Comparison of ENCODE assay signal across 8 cellular contexts in the genomic region with DNA sequence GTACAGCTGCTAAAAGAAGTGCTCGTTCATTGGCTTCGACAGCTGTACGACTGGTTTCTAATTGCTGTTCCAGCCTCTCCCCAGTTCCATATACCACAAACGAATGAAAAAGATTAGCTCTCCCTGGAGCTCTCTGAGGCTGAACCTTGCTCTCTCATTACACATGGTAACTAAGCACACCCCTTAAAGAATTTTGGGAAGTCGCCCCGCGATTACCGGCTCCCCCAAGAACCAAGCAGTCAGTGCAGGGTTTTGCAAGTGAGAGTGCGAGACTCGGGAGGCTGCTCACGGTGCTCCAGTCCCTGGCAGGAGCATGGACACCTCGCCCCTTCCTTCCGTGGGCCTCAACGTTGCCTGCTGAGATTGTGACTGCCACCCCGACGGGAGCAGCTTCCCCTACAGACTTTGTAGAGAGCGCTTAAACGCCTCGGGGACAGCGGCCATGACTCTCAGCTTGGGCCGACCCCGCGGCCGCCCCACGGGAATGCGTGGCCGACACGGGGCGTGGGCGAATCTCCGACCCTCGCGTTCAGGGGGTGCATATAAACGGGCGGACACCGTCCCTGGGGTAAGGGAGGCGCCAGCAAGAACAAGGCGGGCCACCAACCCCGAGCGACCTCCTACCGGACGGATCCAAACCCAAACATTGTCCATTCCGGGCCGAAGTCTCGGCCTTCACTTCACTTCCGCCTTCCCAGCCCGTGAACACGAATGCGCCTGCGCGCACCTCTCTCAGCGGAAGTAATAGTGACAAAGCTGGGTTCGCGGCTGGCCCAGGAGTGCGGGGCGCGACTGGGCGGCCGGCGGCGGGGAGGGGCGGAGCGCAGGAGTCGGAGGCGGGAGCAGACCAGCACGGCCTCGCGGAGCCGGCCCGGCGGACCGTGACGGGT. TPM values are rescaled to one million over a fixed set of nuclear protein-coding genes. Genes with fewer than 3 reads are reported as not detected.
DNase-seq lines count a peak whose midpoint lies in the region; ATAC-seq and TF ChIP-seq lines count a peak whose summit lies in the region.

A gene with protein sequence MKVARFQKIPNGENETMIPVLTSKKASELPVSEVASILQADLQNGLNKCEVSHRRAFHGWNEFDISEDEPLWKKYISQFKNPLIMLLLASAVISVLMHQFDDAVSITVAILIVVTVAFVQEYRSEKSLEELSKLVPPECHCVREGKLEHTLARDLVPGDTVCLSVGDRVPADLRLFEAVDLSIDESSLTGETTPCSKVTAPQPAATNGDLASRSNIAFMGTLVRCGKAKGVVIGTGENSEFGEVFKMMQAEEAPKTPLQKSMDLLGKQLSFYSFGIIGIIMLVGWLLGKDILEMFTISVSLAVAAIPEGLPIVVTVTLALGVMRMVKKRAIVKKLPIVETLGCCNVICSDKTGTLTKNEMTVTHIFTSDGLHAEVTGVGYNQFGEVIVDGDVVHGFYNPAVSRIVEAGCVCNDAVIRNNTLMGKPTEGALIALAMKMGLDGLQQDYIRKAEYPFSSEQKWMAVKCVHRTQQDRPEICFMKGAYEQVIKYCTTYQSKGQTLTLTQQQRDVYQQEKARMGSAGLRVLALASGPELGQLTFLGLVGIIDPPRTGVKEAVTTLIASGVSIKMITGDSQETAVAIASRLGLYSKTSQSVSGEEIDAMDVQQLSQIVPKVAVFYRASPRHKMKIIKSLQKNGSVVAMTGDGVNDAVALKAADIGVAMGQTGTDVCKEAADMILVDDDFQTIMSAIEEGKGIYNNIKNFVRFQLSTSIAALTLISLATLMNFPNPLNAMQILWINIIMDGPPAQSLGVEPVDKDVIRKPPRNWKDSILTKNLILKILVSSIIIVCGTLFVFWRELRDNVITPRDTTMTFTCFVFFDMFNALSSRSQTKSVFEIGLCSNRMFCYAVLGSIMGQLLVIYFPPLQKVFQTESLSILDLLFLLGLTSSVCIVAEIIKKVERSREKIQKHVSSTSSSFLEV (plus strand): TSS at position 845 of the 890 bp plus-strand sequence. CDS start 686 bp downstream, outside the sequence.

- no peaks in the 10 kb centered on the region for H3K9me3 ChIP-seq in liver (ENCODE audit: control insufficient read depth in 4 of 4, low read length in 3 of 4)

- no peaks in the 10 kb centered on the region for H3K27me3 ChIP-seq in liver (ENCODE audit: control insufficient read depth in 4 of 4, insufficient read depth in 4 of 4, low read length in 3 of 4)

- peak within 1 kb of the TSS; percentile 92 for H3K27ac ChIP-seq in liver (ENCODE audit: low read depth in 1 of 2, low read length in 2 of 2)

- TF ChIP-seq RAD21 in liver (IDR thresholded peaks at IDR 0.05), result no peak

- DNase-seq in CD1c-positive myeloid dendritic cell (ENCODE audit: extremely low spot score) (peak; percentile 98), NCI-H774 (lab: John Stamatoyannopoulos, UW) (peak; percentile 97), dermis microvascular lymphatic vessel endothelial cell (ENCODE audit: low read depth in 2 of 2) (peak; percentile 88 to 95)
- peak; percentile 89 to 91 for DNase-seq in activated CD4-positive, alpha-beta T cell treated with anti-CD3 and anti-CD28 coated beads, Interleukin-2, amount 50 U/mL, for 48 hours
- DNase-seq in stimulated activated CD4-positive, alpha-beta T cell treated with anti-CD3 and anti-CD28 coated beads, Interleukin-4, amount 100 ng/mL, for 24 hours, result peak; percentile 92

- peaks cover 0 to 16% (median 11%) of the 10 kb centered on the region in 4 donors for H3K4me1 ChIP-seq in liver (ENCODE audit: control insufficient read depth in 4 of 4, insufficient read depth in 4 of 4, low read length in 3 of 4)

- TF ChIP-seq CTCF in liver (IDR thresholded peaks at IDR 0.05; ENCODE audit: low read depth, low read length, missing input control), result no peak

- H3K9ac ChIP-seq in liver (ENCODE audit: low read depth in 1 of 2, low read length in 2 of 2), result peak within 1 kb of the TSS; percentile 95 to 96

- peak within 1 kb of the TSS; percentile 88 to 93 (median 89) for H3K4me3 ChIP-seq in liver (ENCODE audit: low read depth in 1 of 3, low read length in 3 of 3)

- under 1% methylated on average over 73 of the region's 73 CpGs for WGBS in liver

- ATAC-seq in GM19397 (IDR thresholded peaks at IDR 0.05; ENCODE audit: unreplicated experiment) (peak; percentile 95), HG03571 (IDR thresholded peaks at IDR 0.05; ENCODE audit: unreplicated experiment) (peak; percentile 87)

- no peaks in the 10 kb centered on the region for H3K36me3 ChIP-seq in liver (ENCODE audit: control insufficient read depth in 4 of 4, insufficient read depth in 3 of 4, low read depth in 1 of 4, low read length in 3 of 4)

TF ChIP-seq in liver, 16 proteins besides CTCF, POLR2A, EP300 and RAD21:
- TF ChIP-seq HNF4G (IDR thresholded peaks at IDR 0.05) (no peak), FOXA1 (IDR thresholded peaks at IDR 0.05) (no peak), SP1 (IDR thresholded peaks at IDR 0.05) (peak; percentile 19), RXRA (IDR thresholded peaks at IDR 0.05) (no peak), FOXA2 (IDR thresholded peaks at IDR 0.05) (no peak), NR2F2 (IDR thresholded peaks at IDR 0.05) (no peak), GABPA (IDR thresholded peaks at IDR 0.05 in 1 of 2, conservative IDR thresholded peaks at IDR 0.05 in 1 of 2) (peak; percentile 53 to 89), TAF1 (conservative IDR thresholded peaks at IDR 0.05) (peak; percentile 38), HNF4A (conservative IDR thresholded peaks at IDR 0.05) (peak in 1 of 2 donors; percentile 6), YY1 (IDR thresholded peaks at IDR 0.05) (peak; percentile 96), EGR1 (IDR thresholded peaks at IDR 0.05; ENCODE audit: low read depth in 2 of 2) (no peak), JUND (IDR thresholded peaks at IDR 0.05) (no peak)
- TF ChIP-seq, protein P1, sequence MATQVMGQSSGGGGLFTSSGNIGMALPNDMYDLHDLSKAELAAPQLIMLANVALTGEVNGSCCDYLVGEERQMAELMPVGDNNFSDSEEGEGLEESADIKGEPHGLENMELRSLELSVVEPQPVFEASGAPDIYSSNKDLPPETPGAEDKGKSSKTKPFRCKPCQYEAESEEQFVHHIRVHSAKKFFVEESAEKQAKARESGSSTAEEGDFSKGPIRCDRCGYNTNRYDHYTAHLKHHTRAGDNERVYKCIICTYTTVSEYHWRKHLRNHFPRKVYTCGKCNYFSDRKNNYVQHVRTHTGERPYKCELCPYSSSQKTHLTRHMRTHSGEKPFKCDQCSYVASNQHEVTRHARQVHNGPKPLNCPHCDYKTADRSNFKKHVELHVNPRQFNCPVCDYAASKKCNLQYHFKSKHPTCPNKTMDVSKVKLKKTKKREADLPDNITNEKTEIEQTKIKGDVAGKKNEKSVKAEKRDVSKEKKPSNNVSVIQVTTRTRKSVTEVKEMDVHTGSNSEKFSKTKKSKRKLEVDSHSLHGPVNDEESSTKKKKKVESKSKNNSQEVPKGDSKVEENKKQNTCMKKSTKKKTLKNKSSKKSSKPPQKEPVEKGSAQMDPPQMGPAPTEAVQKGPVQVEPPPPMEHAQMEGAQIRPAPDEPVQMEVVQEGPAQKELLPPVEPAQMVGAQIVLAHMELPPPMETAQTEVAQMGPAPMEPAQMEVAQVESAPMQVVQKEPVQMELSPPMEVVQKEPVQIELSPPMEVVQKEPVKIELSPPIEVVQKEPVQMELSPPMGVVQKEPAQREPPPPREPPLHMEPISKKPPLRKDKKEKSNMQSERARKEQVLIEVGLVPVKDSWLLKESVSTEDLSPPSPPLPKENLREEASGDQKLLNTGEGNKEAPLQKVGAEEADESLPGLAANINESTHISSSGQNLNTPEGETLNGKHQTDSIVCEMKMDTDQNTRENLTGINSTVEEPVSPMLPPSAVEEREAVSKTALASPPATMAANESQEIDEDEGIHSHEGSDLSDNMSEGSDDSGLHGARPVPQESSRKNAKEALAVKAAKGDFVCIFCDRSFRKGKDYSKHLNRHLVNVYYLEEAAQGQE (IDR thresholded peaks at IDR 0.05), result peak; percentile 20
- TF ChIP-seq, protein P2, sequence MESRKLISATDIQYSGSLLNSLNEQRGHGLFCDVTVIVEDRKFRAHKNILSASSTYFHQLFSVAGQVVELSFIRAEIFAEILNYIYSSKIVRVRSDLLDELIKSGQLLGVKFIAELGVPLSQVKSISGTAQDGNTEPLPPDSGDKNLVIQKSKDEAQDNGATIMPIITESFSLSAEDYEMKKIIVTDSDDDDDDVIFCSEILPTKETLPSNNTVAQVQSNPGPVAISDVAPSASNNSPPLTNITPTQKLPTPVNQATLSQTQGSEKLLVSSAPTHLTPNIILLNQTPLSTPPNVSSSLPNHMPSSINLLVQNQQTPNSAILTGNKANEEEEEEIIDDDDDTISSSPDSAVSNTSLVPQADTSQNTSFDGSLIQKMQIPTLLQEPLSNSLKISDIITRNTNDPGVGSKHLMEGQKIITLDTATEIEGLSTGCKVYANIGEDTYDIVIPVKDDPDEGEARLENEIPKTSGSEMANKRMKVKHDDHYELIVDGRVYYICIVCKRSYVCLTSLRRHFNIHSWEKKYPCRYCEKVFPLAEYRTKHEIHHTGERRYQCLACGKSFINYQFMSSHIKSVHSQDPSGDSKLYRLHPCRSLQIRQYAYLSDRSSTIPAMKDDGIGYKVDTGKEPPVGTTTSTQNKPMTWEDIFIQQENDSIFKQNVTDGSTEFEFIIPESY (IDR thresholded peaks at IDR 0.05), result no peak
- TF ChIP-seq, protein P3, sequence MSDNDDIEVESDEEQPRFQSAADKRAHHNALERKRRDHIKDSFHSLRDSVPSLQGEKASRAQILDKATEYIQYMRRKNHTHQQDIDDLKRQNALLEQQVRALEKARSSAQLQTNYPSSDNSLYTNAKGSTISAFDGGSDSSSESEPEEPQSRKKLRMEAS (IDR thresholded peaks at IDR 0.05), result no peak
- TF ChIP-seq, protein P4, sequence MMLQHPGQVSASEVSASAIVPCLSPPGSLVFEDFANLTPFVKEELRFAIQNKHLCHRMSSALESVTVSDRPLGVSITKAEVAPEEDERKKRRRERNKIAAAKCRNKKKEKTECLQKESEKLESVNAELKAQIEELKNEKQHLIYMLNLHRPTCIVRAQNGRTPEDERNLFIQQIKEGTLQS (IDR thresholded peaks at IDR 0.05), result no peak

RNA-seq across cellular contexts. Expression of the gene that starts here (rescaled TPM):
- 62.8 and 79.8 TPM in 2 replicates for total RNA-seq in dermis microvascular lymphatic vessel endothelial cell
- 10 to 100 TPM; 32.1 to 45.1 TPM for total RNA-seq in liver
- polyA plus RNA-seq in liver, result 10 to 100 TPM; 10.5 to 18.2 TPM

Comparison
In these comparisons a context has a peak if more than half of its experiments do, and no peak if none do; other contexts are left out.
1. Peak in every context shown above with its lines: DNase-seq, ATAC-seq, H3K4me3 ChIP-seq and H3K27ac ChIP-seq.